ENCODE assay signal across 1 cellular context in genomic region chr1:924619-925323, GRCh38.
TF ChIP-seq lines count a peak whose summit lies in the region.

No MANE protein-coding gene starts in this region.

TF ChIP-seq in HepG2, 621 proteins besides CTCF, POLR2A, EP300 and RAD21 (continued from another document):
- peak; percentile 3; the same call in 1 of the 2 replicates for TF ChIP-seq ZNF687 (CRISPR knock-in tag; IDR thresholded peaks at IDR 0.05)
- TF ChIP-seq ZNF3 (CRISPR knock-in tag; IDR thresholded peaks at IDR 0.05) = no peak
- TF ChIP-seq MAX (IDR thresholded peaks at IDR 0.05) = peak; percentile 38; the same call in 1 of the 2 replicates
- TF ChIP-seq MYPOP (CRISPR knock-in tag; IDR thresholded peaks at IDR 0.05) = peak; percentile 55; the same call in 1 of the 2 replicates
- TF ChIP-seq SNAPC5 (CRISPR knock-in tag; IDR thresholded peaks at IDR 0.05; ENCODE audit: borderline replicate concordance) = no peak
- TF ChIP-seq FOSL1 (CRISPR knock-in tag; IDR thresholded peaks at IDR 0.05; ENCODE audit: borderline replicate concordance) = no peak
